ENCODE assay signal across 1 cellular context in genomic region chr2:120343433-120344105, GRCh38.
TF ChIP-seq lines count a peak whose summit lies in the region.

No MANE protein-coding gene starts in this region.

TF ChIP-seq in HepG2, 621 proteins besides CTCF, POLR2A, EP300 and RAD21 (continued from another document and continues in another):
- TF ChIP-seq GMEB2 (CRISPR knock-in tag; IDR thresholded peaks at IDR 0.05; ENCODE audit: low read depth): no peak
- no peak for TF ChIP-seq NFIB (CRISPR knock-in tag; IDR thresholded peaks at IDR 0.05; ENCODE audit: borderline replicate concordance)
- 0 out of 2 replicates have a peak, but pooled peaks have one; percentile 11 for TF ChIP-seq HNF4A (CRISPR knock-in tag; IDR thresholded peaks at IDR 0.05)
- no peak for TF ChIP-seq SRSF9 (IDR thresholded peaks at IDR 0.05; ENCODE audit: borderline replicate concordance, insufficient read depth, low read depth, low read length, poor library complexity, severe bottlenecking)
- peak; percentile 38; the same call in 1 of the 2 replicates for TF ChIP-seq FOSL2 (CRISPR knock-in tag; IDR thresholded peaks at IDR 0.05)
- no peak for TF ChIP-seq ZNF350 (CRISPR knock-in tag; IDR thresholded peaks at IDR 0.05; ENCODE audit: borderline replicate concordance, low read depth)
- TF ChIP-seq ZNF335 (CRISPR knock-in tag; IDR thresholded peaks at IDR 0.05): no peak
- no peak for TF ChIP-seq NFKBIZ (CRISPR knock-in tag; IDR thresholded peaks at IDR 0.05)
- no peak for TF ChIP-seq ZNF740 (CRISPR knock-in tag; IDR thresholded peaks at IDR 0.05)
- TF ChIP-seq TRAFD1 (CRISPR knock-in tag; IDR thresholded peaks at IDR 0.05; ENCODE audit: borderline replicate concordance): no peak
- TF ChIP-seq ZNF333 (CRISPR knock-in tag; IDR thresholded peaks at IDR 0.05; ENCODE audit: borderline replicate concordance): no peak
- peak; percentile 33; the same call in 1 of the 2 replicates for TF ChIP-seq ZKSCAN8 (CRISPR knock-in tag; IDR thresholded peaks at IDR 0.05; ENCODE audit: borderline replicate concordance)
- no peak for TF ChIP-seq ZNF496 (CRISPR knock-in tag; IDR thresholded peaks at IDR 0.05; ENCODE audit: insufficient replicate concordance)
- no peak for TF ChIP-seq ZNF281 (CRISPR knock-in tag; IDR thresholded peaks at IDR 0.05; ENCODE audit: borderline replicate concordance)
- no peak for TF ChIP-seq MYNN (CRISPR knock-in tag; IDR thresholded peaks at IDR 0.05; ENCODE audit: low read depth)
- no peak for TF ChIP-seq ZNF235 (CRISPR knock-in tag; IDR thresholded peaks at IDR 0.05; ENCODE audit: borderline replicate concordance)
- no peak for TF ChIP-seq ZNF513 (CRISPR knock-in tag; conservative IDR thresholded peaks at IDR 0.05)
- TF ChIP-seq PRDM4 (CRISPR knock-in tag; IDR thresholded peaks at IDR 0.05; ENCODE audit: borderline replicate concordance): no peak
- no peak for TF ChIP-seq SP4 (CRISPR knock-in tag; IDR thresholded peaks at IDR 0.05)
- TF ChIP-seq ERF (CRISPR knock-in tag; IDR thresholded peaks at IDR 0.05): peak; percentile 70; the same call in 1 of the 2 replicates
- TF ChIP-seq ZNF704 (CRISPR knock-in tag; IDR thresholded peaks at IDR 0.05; ENCODE audit: borderline replicate concordance): 0 out of 2 replicates have a peak, but pooled peaks have one; percentile 36
- TF ChIP-seq ZNF710 (CRISPR knock-in tag; IDR thresholded peaks at IDR 0.05; ENCODE audit: borderline replicate concordance): peak; percentile 70; the same call in 1 of the 2 replicates
- TF ChIP-seq NFRKB (IDR thresholded peaks at IDR 0.05): no peak
- no peak for TF ChIP-seq PCBP2 (optimal IDR thresholded peaks at IDR 0.05; ENCODE audit: low read depth, low read length, poor library complexity, severe bottlenecking)
- no peak for TF ChIP-seq ZNF33B (CRISPR knock-in tag; IDR thresholded peaks at IDR 0.05)
- no peak for TF ChIP-seq KDM1A (CRISPR knock-in tag; IDR thresholded peaks at IDR 0.05)
- no peak for TF ChIP-seq ZNF432 (CRISPR knock-in tag; IDR thresholded peaks at IDR 0.05; ENCODE audit: borderline replicate concordance)
- 0 out of 2 replicates have a peak, but pooled peaks have one; percentile 51 for TF ChIP-seq MAF1 (CRISPR knock-in tag; IDR thresholded peaks at IDR 0.05; ENCODE audit: borderline replicate concordance)
- TF ChIP-seq DNMT1 (CRISPR knock-in tag; IDR thresholded peaks at IDR 0.05): no peak
- TF ChIP-seq FOXO4 (CRISPR knock-in tag; conservative IDR thresholded peaks at IDR 0.05): 0 out of 2 replicates have a peak, but pooled peaks have one; percentile 75
- peak; percentile 34; the same call in 1 of the 2 replicates for TF ChIP-seq GATAD2A (CRISPR knock-in tag; IDR thresholded peaks at IDR 0.05)
- peak; percentile 42; the same call in 1 of the 2 replicates for TF ChIP-seq RXRB (CRISPR knock-in tag; IDR thresholded peaks at IDR 0.05; ENCODE audit: borderline replicate concordance)
- peak; percentile 58; the same call in 1 of the 2 replicates for TF ChIP-seq WIZ (CRISPR knock-in tag; IDR thresholded peaks at IDR 0.05)
- no peak for TF ChIP-seq ZSCAN12 (CRISPR knock-in tag; IDR thresholded peaks at IDR 0.05)
- no peak for TF ChIP-seq HNF4G (IDR thresholded peaks at IDR 0.05; ENCODE audit: borderline replicate concordance, low read depth, low read length)
- no peak for TF ChIP-seq HNF4G (CRISPR knock-in tag; IDR thresholded peaks at IDR 0.05; ENCODE audit: borderline replicate concordance, low read depth)
- TF ChIP-seq KLF16 (CRISPR knock-in tag; IDR thresholded peaks at IDR 0.05): peak in 1 of 2 experiments; percentile 73; a peak in 1 of 4 replicates
- no peak for TF ChIP-seq ZNF256 (CRISPR knock-in tag; conservative IDR thresholded peaks at IDR 0.05)
- TF ChIP-seq GTF3A (CRISPR knock-in tag; conservative IDR thresholded peaks at IDR 0.05): no peak
- no peak for TF ChIP-seq IRX3 (CRISPR knock-in tag; IDR thresholded peaks at IDR 0.05; ENCODE audit: borderline replicate concordance, low read depth)
- TF ChIP-seq RELA (CRISPR knock-in tag; IDR thresholded peaks at IDR 0.05): peak; percentile 88
- peak; percentile 67; the same call in 1 of the 2 replicates for TF ChIP-seq ZBTB38 (CRISPR knock-in tag; IDR thresholded peaks at IDR 0.05)
- TF ChIP-seq ZFP36L2 (CRISPR knock-in tag; IDR thresholded peaks at IDR 0.05): no peak
- peak; percentile 100 for TF ChIP-seq MTF2 (CRISPR knock-in tag; IDR thresholded peaks at IDR 0.05; ENCODE audit: borderline replicate concordance)
- TF ChIP-seq ZNF3 (CRISPR knock-in tag; IDR thresholded peaks at IDR 0.05): no peak
- no peak for TF ChIP-seq RBM39 (IDR thresholded peaks at IDR 0.05; ENCODE audit: low read depth, low read length, poor library complexity, severe bottlenecking)
- TF ChIP-seq TCF7L2 (IDR thresholded peaks at IDR 0.05; ENCODE audit: low read depth, low read length): no peak
- TF ChIP-seq IRF9 (CRISPR knock-in tag; IDR thresholded peaks at IDR 0.05; ENCODE audit: borderline replicate concordance): peak; percentile 65; the same call in 1 of the 2 replicates
